In the genomic region with DNA sequence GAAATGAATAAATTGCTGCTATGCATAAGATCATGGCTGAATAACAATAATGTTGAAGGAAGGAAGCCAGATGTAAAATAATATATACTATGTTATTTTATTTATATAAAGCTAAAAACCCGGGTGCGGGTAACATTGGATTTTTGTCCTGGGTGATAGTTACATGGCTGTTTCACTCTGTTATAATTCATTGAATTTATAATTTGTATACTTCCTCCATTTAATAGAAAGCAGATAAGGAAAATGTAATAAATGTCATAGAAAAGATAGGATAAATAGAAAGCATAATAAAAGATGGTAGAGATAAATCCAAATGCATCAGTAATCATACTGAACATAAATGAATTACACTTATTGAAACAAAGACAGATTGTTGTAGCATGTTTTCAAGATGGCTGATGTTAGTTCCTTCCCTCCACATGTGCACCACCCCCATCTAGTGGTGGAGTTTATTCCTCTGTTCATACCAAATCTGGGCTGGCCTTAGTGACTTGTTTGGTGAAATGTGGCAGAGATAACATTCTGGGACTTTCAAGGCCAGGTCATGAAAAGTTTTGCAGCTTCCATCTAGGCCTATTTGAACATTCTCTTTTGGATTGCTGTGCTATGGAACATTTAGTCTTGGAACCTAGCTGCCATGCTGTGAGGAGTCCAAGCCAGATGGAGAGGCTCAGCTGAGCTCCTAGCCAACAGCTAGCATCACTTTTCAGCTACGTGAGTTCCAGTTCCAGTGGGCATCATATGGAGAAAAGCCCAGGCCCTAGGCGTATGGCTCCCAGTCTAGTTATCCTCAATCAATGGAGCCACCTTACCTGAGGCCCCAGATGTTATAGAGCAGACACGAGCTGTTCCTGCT, we compare ENCODE assay signal across 1 cellular context.
TF ChIP-seq lines count a peak whose summit lies in the region.

No MANE protein-coding gene starts in this region.

TF ChIP-seq in HepG2, 621 proteins besides CTCF, POLR2A, EP300 and RAD21:
- TF ChIP-seq, protein P1, sequence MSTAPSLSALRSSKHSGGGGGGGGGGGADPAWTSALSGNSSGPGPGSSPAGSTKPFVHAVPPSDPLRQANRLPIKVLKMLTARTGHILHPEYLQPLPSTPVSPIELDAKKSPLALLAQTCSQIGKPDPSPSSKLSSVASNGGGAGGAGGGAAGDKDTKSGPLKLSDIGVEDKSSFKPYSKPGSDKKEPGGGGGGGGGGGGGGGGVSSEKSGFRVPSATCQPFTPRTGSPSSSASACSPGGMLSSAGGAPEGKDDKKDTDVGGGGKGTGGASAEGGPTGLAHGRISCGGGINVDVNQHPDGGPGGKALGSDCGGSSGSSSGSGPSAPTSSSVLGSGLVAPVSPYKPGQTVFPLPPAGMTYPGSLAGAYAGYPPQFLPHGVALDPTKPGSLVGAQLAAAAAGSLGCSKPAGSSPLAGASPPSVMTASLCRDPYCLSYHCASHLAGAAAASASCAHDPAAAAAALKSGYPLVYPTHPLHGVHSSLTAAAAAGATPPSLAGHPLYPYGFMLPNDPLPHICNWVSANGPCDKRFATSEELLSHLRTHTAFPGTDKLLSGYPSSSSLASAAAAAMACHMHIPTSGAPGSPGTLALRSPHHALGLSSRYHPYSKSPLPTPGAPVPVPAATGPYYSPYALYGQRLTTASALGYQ (CRISPR knock-in tag; IDR thresholded peaks at IDR 0.05) = no peak
- TF ChIP-seq, protein P2, sequence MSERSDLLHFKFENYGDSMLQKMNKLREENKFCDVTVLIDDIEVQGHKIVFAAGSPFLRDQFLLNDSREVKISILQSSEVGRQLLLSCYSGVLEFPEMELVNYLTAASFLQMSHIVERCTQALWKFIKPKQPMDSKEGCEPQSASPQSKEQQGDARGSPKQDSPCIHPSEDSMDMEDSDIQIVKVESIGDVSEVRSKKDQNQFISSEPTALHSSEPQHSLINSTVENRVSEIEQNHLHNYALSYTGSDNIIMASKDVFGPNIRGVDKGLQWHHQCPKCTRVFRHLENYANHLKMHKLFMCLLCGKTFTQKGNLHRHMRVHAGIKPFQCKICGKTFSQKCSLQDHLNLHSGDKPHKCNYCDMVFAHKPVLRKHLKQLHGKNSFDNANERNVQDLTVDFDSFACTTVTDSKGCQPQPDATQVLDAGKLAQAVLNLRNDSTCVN (CRISPR knock-in tag; IDR thresholded peaks at IDR 0.05; ENCODE audit: borderline replicate concordance) = no peak
- TF ChIP-seq TRIM24 (CRISPR knock-in tag; IDR thresholded peaks at IDR 0.05) (no peak), ZNF747 (CRISPR knock-in tag; IDR thresholded peaks at IDR 0.05; ENCODE audit: borderline replicate concordance) (no peak), TAF1 (CRISPR knock-in tag; IDR thresholded peaks at IDR 0.05) (no peak), THAP11 (CRISPR knock-in tag; IDR thresholded peaks at IDR 0.05) (peak; percentile 46; the same call in 1 of the 2 replicates), RFX3 (CRISPR knock-in tag; IDR thresholded peaks at IDR 0.05) (no peak), STAG1 (CRISPR knock-in tag; IDR thresholded peaks at IDR 0.05) (peak; percentile 63), EHMT2 (IDR thresholded peaks at IDR 0.05; ENCODE audit: borderline replicate concordance, low read depth, low read length) (no peak), HMGA1 (CRISPR knock-in tag; conservative IDR thresholded peaks at IDR 0.05) (no peak), ZMYM4 (CRISPR knock-in tag; IDR thresholded peaks at IDR 0.05) (peak; percentile 76), ZNF619 (CRISPR knock-in tag; IDR thresholded peaks at IDR 0.05) (no peak), YY1 (IDR thresholded peaks at IDR 0.05; ENCODE audit: insufficient read depth, insufficient replicate concordance, low read depth, low read length) (peak; percentile 83), ZNF12 (CRISPR knock-in tag; IDR thresholded peaks at IDR 0.05) (0 out of 2 replicates have a peak, but pooled peaks have one; percentile 30), SMAD9 (CRISPR knock-in tag; IDR thresholded peaks at IDR 0.05) (no peak), SMC3 (IDR thresholded peaks at IDR 0.05; ENCODE audit: low read length) (peak; percentile 71), HOXA3 (CRISPR knock-in tag; IDR thresholded peaks at IDR 0.05) (peak; percentile 49), KAT8 (CRISPR knock-in tag; IDR thresholded peaks at IDR 0.05) (0 out of 2 replicates have a peak, but pooled peaks have one; percentile 29), POGZ (CRISPR knock-in tag; IDR thresholded peaks at IDR 0.05) (peak; percentile 52; the same call in 1 of the 2 replicates), NR3C1 (CRISPR knock-in tag; IDR thresholded peaks at IDR 0.05) (no peak), ZNF788 (CRISPR knock-in tag; IDR thresholded peaks at IDR 0.05; ENCODE audit: borderline replicate concordance) (no peak), REXO4 (CRISPR knock-in tag; IDR thresholded peaks at IDR 0.05; ENCODE audit: borderline replicate concordance) (no peak), ZNF644 (CRISPR knock-in tag; IDR thresholded peaks at IDR 0.05; ENCODE audit: low read depth) (peak; percentile 57; the same call in 1 of the 2 replicates), MXI1 (IDR thresholded peaks at IDR 0.05; ENCODE audit: borderline replicate concordance, low read depth, low read length) (no peak)
- TF ChIP-seq, protein P3, sequence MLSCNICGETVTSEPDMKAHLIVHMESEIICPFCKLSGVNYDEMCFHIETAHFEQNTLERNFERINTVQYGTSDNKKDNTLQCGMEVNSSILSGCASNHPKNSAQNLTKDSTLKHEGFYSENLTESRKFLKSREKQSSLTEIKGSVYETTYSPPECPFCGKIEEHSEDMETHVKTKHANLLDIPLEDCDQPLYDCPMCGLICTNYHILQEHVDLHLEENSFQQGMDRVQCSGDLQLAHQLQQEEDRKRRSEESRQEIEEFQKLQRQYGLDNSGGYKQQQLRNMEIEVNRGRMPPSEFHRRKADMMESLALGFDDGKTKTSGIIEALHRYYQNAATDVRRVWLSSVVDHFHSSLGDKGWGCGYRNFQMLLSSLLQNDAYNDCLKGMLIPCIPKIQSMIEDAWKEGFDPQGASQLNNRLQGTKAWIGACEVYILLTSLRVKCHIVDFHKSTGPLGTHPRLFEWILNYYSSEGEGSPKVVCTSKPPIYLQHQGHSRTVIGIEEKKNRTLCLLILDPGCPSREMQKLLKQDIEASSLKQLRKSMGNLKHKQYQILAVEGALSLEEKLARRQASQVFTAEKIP (CRISPR knock-in tag; IDR thresholded peaks at IDR 0.05; ENCODE audit: borderline replicate concordance) = no peak
- TF ChIP-seq, protein P4, sequence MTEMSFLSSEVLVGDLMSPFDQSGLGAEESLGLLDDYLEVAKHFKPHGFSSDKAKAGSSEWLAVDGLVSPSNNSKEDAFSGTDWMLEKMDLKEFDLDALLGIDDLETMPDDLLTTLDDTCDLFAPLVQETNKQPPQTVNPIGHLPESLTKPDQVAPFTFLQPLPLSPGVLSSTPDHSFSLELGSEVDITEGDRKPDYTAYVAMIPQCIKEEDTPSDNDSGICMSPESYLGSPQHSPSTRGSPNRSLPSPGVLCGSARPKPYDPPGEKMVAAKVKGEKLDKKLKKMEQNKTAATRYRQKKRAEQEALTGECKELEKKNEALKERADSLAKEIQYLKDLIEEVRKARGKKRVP (CRISPR knock-in tag; IDR thresholded peaks at IDR 0.05) = no peak
- TF ChIP-seq, protein P5, sequence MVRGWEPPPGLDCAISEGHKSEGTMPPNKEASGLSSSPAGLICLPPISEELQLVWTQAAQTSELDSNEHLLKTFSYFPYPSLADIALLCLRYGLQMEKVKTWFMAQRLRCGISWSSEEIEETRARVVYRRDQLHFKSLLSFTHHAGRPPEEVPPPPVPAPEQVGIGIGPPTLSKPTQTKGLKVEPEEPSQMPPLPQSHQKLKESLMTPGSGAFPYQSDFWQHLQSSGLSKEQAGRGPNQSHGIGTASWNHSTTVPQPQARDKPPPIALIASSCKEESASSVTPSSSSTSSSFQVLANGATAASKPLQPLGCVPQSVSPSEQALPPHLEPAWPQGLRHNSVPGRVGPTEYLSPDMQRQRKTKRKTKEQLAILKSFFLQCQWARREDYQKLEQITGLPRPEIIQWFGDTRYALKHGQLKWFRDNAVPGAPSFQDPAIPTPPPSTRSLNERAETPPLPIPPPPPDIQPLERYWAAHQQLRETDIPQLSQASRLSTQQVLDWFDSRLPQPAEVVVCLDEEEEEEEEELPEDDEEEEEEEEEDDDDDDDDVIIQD (CRISPR knock-in tag; IDR thresholded peaks at IDR 0.05; ENCODE audit: low read depth) = peak; percentile 49; the same call in 1 of the 2 replicates
- TF ChIP-seq, protein P6, sequence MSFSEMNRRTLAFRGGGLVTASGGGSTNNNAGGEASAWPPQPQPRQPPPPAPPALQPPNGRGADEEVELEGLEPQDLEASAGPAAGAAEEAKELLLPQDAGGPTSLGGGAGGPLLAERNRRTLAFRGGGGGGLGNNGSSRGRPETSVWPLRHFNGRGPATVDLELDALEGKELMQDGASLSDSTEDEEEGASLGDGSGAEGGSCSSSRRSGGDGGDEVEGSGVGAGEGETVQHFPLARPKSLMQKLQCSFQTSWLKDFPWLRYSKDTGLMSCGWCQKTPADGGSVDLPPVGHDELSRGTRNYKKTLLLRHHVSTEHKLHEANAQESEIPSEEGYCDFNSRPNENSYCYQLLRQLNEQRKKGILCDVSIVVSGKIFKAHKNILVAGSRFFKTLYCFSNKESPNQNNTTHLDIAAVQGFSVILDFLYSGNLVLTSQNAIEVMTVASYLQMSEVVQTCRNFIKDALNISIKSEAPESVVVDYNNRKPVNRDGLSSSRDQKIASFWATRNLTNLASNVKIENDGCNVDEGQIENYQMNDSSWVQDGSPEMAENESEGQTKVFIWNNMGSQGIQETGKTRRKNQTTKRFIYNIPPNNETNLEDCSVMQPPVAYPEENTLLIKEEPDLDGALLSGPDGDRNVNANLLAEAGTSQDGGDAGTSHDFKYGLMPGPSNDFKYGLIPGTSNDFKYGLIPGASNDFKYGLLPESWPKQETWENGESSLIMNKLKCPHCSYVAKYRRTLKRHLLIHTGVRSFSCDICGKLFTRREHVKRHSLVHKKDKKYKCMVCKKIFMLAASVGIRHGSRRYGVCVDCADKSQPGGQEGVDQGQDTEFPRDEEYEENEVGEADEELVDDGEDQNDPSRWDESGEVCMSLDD (CRISPR knock-in tag; IDR thresholded peaks at IDR 0.05; ENCODE audit: borderline replicate concordance) = no peak
- TF ChIP-seq, protein P7, sequence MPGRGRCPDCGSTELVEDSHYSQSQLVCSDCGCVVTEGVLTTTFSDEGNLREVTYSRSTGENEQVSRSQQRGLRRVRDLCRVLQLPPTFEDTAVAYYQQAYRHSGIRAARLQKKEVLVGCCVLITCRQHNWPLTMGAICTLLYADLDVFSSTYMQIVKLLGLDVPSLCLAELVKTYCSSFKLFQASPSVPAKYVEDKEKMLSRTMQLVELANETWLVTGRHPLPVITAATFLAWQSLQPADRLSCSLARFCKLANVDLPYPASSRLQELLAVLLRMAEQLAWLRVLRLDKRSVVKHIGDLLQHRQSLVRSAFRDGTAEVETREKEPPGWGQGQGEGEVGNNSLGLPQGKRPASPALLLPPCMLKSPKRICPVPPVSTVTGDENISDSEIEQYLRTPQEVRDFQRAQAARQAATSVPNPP (CRISPR knock-in tag; IDR thresholded peaks at IDR 0.05) = no peak
